Comparison of ENCODE assay signal across 8 cellular contexts in genomic region chr1:35558374-35559316, GRCh38. TPM values are rescaled to one million over a fixed set of nuclear protein-coding genes. Genes with fewer than 3 reads are reported as not detected.
A peak's percentile ranks its signal among the peaks of the same experiment; 100 is the strongest.
DNase-seq lines count a peak whose midpoint lies in the region; ATAC-seq and TF ChIP-seq lines count a peak whose summit lies in the region.

No MANE protein-coding gene starts in this region.

- H3K27ac Mint-ChIP-seq in CD4-positive, alpha-beta T cell = peak overlapping the region; percentile 97
- H3K27ac Mint-ChIP-seq in activated naive CD8-positive, alpha-beta T cell treated with anti-CD3 and anti-CD28 coated beads, Interleukin-2, amount 10 ng/mL, durations not matched to agents 7 days and 5 days = peak overlapping the region; percentile 96

- peaks cover 71% of the 10 kb centered on the region for H3K36me3 Mint-ChIP-seq in CD4-positive, alpha-beta T cell (ENCODE audit: low read depth)
- H3K36me3 Mint-ChIP-seq in activated naive CD8-positive, alpha-beta T cell treated with anti-CD3 and anti-CD28 coated beads, Interleukin-2, amount 10 ng/mL, durations not matched to agents 7 days and 5 days = peaks cover 5% of the 10 kb centered on the region

- H3K9me3 Mint-ChIP-seq in CD4-positive, alpha-beta T cell = no peaks in the 10 kb centered on the region
- H3K9me3 Mint-ChIP-seq in activated naive CD8-positive, alpha-beta T cell treated with anti-CD3 and anti-CD28 coated beads, Interleukin-2, amount 10 ng/mL, durations not matched to agents 7 days and 5 days = no peaks in the 10 kb centered on the region

- H3K9ac ChIP-seq in HUES64 (ENCODE audit: low read depth, low read length) = peak overlapping the region; percentile 91

- peak overlapping the region; percentile 77 for H3K27ac ChIP-seq in CD4-positive, alpha-beta T cell (ENCODE audit: low read depth, low read length)
- H3K27ac ChIP-seq in HUES64 (ENCODE audit: low read depth, low read length) (peak overlapping the region; percentile 99; the same call in 1 of the 2 replicates), stomach (peak overlapping the region; percentile 96 to 99 (median 98))

- H3K9me3 ChIP-seq in CD4-positive, alpha-beta T cell (ENCODE audit: control insufficient read depth, low read length) = no peaks in the 10 kb centered on the region
- H3K9me3 ChIP-seq in HUES64 (ENCODE audit: insufficient read depth, low read depth, low read length) (no peaks in the 10 kb centered on the region), stomach (no peaks in the 10 kb centered on the region)

- ATAC-seq in CD4-positive, alpha-beta T cell (ENCODE audit: poor library complexity) = no peak
- no peak for ATAC-seq in activated naive CD8-positive, alpha-beta T cell treated with anti-CD3 and anti-CD28 coated beads, Interleukin-2, amount 10 ng/mL, durations not matched to agents 7 days and 5 days (ENCODE audit: low read depth)
- no peak for ATAC-seq in GM21786 (IDR thresholded peaks at IDR 0.05; ENCODE audit: unreplicated experiment)
- ATAC-seq in HG02642 (IDR thresholded peaks at IDR 0.05; ENCODE audit: poor library complexity, unreplicated experiment) = no peak
- no peak for ATAC-seq in HG02588 (IDR thresholded peaks at IDR 0.05; ENCODE audit: unreplicated experiment)

- CTCF ChIA-PET in CD4-positive, alpha-beta T cell (lab: Charles Lee) = interaction anchor here (0.6 to 2.4 kb wide), 4 partner anchors 10 to 108 kb away, joined by 3 to 9 read pairs (median 4); no protein-coding TSS in a partner anchor

- no peaks in the 10 kb centered on the region for H3K27me3 Mint-ChIP-seq in CD4-positive, alpha-beta T cell
- H3K27me3 Mint-ChIP-seq in activated naive CD8-positive, alpha-beta T cell treated with anti-CD3 and anti-CD28 coated beads, Interleukin-2, amount 10 ng/mL, durations not matched to agents 7 days and 5 days = no peaks in the 10 kb centered on the region

- H3K4me1 ChIP-seq in HUES64 (ENCODE audit: insufficient read depth, low read length) (peaks cover 26% of the 10 kb centered on the region), stomach (peaks cover 53 to 80% (median 71%) of the 10 kb centered on the region in 4 donors)

- peak in 1 of 10 experiments; percentile 34 for DNase-seq in CD4-positive, alpha-beta T cell
- no peak for DNase-seq in activated naive CD8-positive, alpha-beta T cell treated with anti-CD3 and anti-CD28 coated beads, Interleukin-2, amount 10 ng/mL, durations not matched to agents 7 days and 5 days
- peak; percentile 65 for DNase-seq in islet precursor cell
- no peak for DNase-seq in stomach

- H3K36me3 ChIP-seq in HUES64 (ENCODE audit: insufficient read depth, low read length) = peaks cover 39% of the 10 kb centered on the region
- H3K36me3 ChIP-seq in stomach = peaks cover 0 to 32% (median 25%) of the 10 kb centered on the region in 4 donors

- no peaks in the 10 kb centered on the region for H3K27me3 ChIP-seq in CD4-positive, alpha-beta T cell (ENCODE audit: control insufficient read depth, insufficient read depth, low read length)
- H3K27me3 ChIP-seq in HUES64 (ENCODE audit: insufficient read depth, low read length) (no peaks in the 10 kb centered on the region), stomach (no peaks in the 10 kb centered on the region)

- intact Hi-C loops in CD4-positive, alpha-beta T cell (cut with DNase I, micrococcal nuclease) = loop anchor here (5.0 to 10.0 kb wide), 4 partner anchors 356 to 694 kb away; partner anchors contain the start of genes SFPQ (in 1 of the 2) and ZMYM6 (in 1 of the 2)
- intact Hi-C loops in stomach (cut with DNase I; ENCODE audit: low total_unique reads) = no loop called here

- no peak for TF ChIP-seq POLR2A in stomach (IDR thresholded peaks at IDR 0.05)

- H3K4me3 Mint-ChIP-seq in CD4-positive, alpha-beta T cell = peak overlapping the region; percentile 100
- H3K4me3 Mint-ChIP-seq in activated naive CD8-positive, alpha-beta T cell treated with anti-CD3 and anti-CD28 coated beads, Interleukin-2, amount 10 ng/mL, durations not matched to agents 7 days and 5 days = peak overlapping the region; percentile 92

- WGBS in HUES64 = 24% methylated on average over 25 of the region's 26 CpGs
- 13 to 32% (median 31%) methylated on average over 18 to 26 of the region's 26 CpGs for WGBS in stomach, 5 donors

- no peak for TF ChIP-seq CTCF in CD4-positive, alpha-beta T cell (IDR thresholded peaks at IDR 0.05)
- TF ChIP-seq CTCF in stomach (IDR thresholded peaks at IDR 0.05) = no peak

- H3K4me3 ChIP-seq in HUES64 (ENCODE audit: low read length) (peak overlapping the region; percentile 91), stomach (peak overlapping the region; percentile 70 to 97 (median 87))

- POLR2A ChIA-PET in CD4-positive, alpha-beta T cell (lab: Charles Lee) = interaction anchor here (0.8 to 3.2 kb wide), 15 partner anchors 10 to 1916 kb away, joined by 3 to 53 read pairs (median 5); partner anchors contain the start of genes CLSPN, SFPQ and ZC3H12A
- POLR2A ChIA-PET in activated naive CD8-positive, alpha-beta T cell treated with anti-CD3 and anti-CD28 coated beads, Interleukin-2, amount 10 ng/mL, durations not matched to agents 7 days and 5 days (lab: Charles Lee) = interaction anchor here (1.4 to 1.8 kb wide), 2 partner anchors 53 to 211 kb away, joined by 9 to 12 read pairs; partner anchors contain the start of gene CLSPN

- no peak for TF ChIP-seq EP300 in stomach (IDR thresholded peaks at IDR 0.05)

- peaks cover 68% of the 10 kb centered on the region for H3K4me1 Mint-ChIP-seq in CD4-positive, alpha-beta T cell (ENCODE audit: low read depth)
- peaks cover 34% of the 10 kb centered on the region for H3K4me1 Mint-ChIP-seq in activated naive CD8-positive, alpha-beta T cell treated with anti-CD3 and anti-CD28 coated beads, Interleukin-2, amount 10 ng/mL, durations not matched to agents 7 days and 5 days

RNA-seq across cellular contexts. Expression of gene NCDN, which starts 1.0 kb away (rescaled TPM):
- 10 to 100 TPM; 12.8 to 14.2 TPM for total RNA-seq in CD4-positive, alpha-beta T cell
- 31.5 TPM for polyA plus RNA-seq in HUES64 (2013, experiment 1 of 2)
- 23.2 TPM for polyA plus RNA-seq in HUES64 (2013, experiment 2 of 2)
- 10 to 100 TPM; 21.5 to 23.2 TPM for total RNA-seq in activated naive CD8-positive, alpha-beta T cell treated with anti-CD3 and anti-CD28 coated beads, Interleukin-2, amount 10 ng/mL, durations not matched to agents 7 days and 5 days
- 10 to 100 TPM in 4 of 5 donors, 1 to 10 TPM in 1; 7.0 to 92.9 (median 39.7) TPM for total RNA-seq in stomach
- polyA plus RNA-seq in stomach = 1 to 10 TPM; 5.3 to 10.0 (median 7.0) TPM

RNA-seq across cellular contexts. Expression of gene KIAA0319L, which starts 1.4 kb away (rescaled TPM):
- 10 to 100 TPM; 50.9 to 53.3 TPM for total RNA-seq in CD4-positive, alpha-beta T cell
- polyA plus RNA-seq in HUES64 (2013, experiment 1 of 2) = 34.0 TPM
- 38.1 TPM for polyA plus RNA-seq in HUES64 (2013, experiment 2 of 2)
- total RNA-seq in activated naive CD8-positive, alpha-beta T cell treated with anti-CD3 and anti-CD28 coated beads, Interleukin-2, amount 10 ng/mL, durations not matched to agents 7 days and 5 days = 10 to 100 TPM; 49.8 to 51.8 TPM
- total RNA-seq in stomach = 100 to 1,000 TPM in 2 of 5 donors, 10 to 100 TPM in 3; 26.3 to 146 (median 92.0) TPM
- 10 to 100 TPM; 13.1 to 14.9 (median 14.4) TPM for polyA plus RNA-seq in stomach

RNA-seq across cellular contexts. Expression of gene TFAP2E, which starts 14.5 kb away (rescaled TPM):
- total RNA-seq in CD4-positive, alpha-beta T cell = 1 to 10 TPM; 3.0 to 3.8 TPM
- 0.20 TPM for polyA plus RNA-seq in HUES64 (2013, experiment 1 of 2)
- polyA plus RNA-seq in HUES64 (2013, experiment 2 of 2) = 0.19 TPM
- 1 to 10 TPM; 1.2 to 1.8 TPM for total RNA-seq in activated naive CD8-positive, alpha-beta T cell treated with anti-CD3 and anti-CD28 coated beads, Interleukin-2, amount 10 ng/mL, durations not matched to agents 7 days and 5 days
- total RNA-seq in stomach = 10 to 100 TPM in 1 of 5 donors, 1 to 10 TPM in 2, not detected in 2; 1.8 to 44.3 (median 7.0) TPM
- polyA plus RNA-seq in stomach = 1 to 10 TPM in 1 of 3 donors, under 1 TPM in 1, not detected in 1; 0.37 to 1.3 TPM
